ENCODE assay signal across 21 cellular contexts in the genomic region with DNA sequence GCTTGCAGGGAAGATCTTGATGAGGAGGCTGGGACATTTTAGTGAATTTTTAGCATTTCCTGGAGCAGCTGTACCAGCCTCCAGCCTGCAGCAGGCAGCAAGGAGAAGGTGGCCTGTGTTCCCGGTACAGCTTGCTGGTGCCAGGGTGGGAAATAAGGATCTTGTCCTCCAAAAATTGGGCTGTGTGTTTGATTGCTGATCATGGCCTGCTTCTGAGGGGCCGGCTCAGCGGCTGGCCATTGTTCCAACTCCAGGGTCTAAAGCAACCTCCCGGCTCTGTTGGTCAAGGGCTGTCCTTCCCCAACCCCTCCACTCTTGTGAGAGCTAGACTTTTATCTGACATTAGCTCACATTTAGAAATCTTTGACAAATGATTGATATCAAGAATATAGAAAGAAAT. TPM values are rescaled to one million over a fixed set of nuclear protein-coding genes. Genes with fewer than 3 reads are reported as not detected.
DNase-seq lines count a peak whose midpoint lies in the region; ATAC-seq and TF ChIP-seq lines count a peak whose summit lies in the region.
"Had no signal": no experiment of that assay in that cellular context is flagged by ENCODE, and none has a peak within 500 bp of the region (broad histone marks: within the 10 kb centered on the region; RNA-seq: fewer than 3 reads in every experiment).

No MANE protein-coding gene starts in this region.

- H3K9me3 Mint-ChIP-seq in CD14-positive monocyte: peaks cover 19 to 40% (median 31%) of the 10 kb centered on the region in 7 donors
- peaks cover 7 to 17% of the 10 kb centered on the region in 2 donors for H3K9me3 Mint-ChIP-seq in stimulated activated naive B cell treated with anti-CD40 and anti-IgM and Interleukin-4, amounts not matched to agents 10 μg/mL and 1 μg/mL and 100 μg/mL, for 72 hours

- H3F3A ChIP-seq in MM.1S (ENCODE audit: insufficient read depth, low read length): peaks cover 21% of the 10 kb centered on the region

- no peaks in the 10 kb centered on the region for H3K27me3 ChIP-seq in MM.1S (replicated peaks; ENCODE audit: insufficient read depth, low read length)

- no peak for ATAC-seq in stimulated activated naive B cell treated with anti-CD40 and anti-IgM and Interleukin-4, amounts not matched to agents 10 μg/mL and 1 μg/mL and 100 μg/mL, for 72 hours (replicated peaks)
- no peak for ATAC-seq in esophagus mucosa
- ATAC-seq: A549, HepG2, Panc1 had no signal

- intact Hi-C loops in CD14-positive monocyte (cut with micrococcal nuclease): loop anchor here in 1 of 2 donors (10.0 kb wide), 1 partner anchor 475 kb away; no protein-coding TSS in a partner anchor

- peak overlapping the region; percentile 46 for H3K4me2 ChIP-seq in MM.1S (ENCODE audit: low read depth, low read length)
- H3K4me2 ChIP-seq: A549 had no signal

- peak overlapping the region in 5 of 7 donors; percentile 9 to 80 (median 78) for H3K27ac Mint-ChIP-seq in CD14-positive monocyte
- H3K27ac Mint-ChIP-seq in stimulated activated naive B cell treated with anti-CD40 and anti-IgM and Interleukin-4, amounts not matched to agents 10 μg/mL and 1 μg/mL and 100 μg/mL, for 72 hours: peak overlapping the region; percentile 43

- H4K20me1 ChIP-seq in MM.1S (ENCODE audit: insufficient read depth, low read length): no peaks in the 10 kb centered on the region

- H3K27me3 Mint-ChIP-seq in CD14-positive monocyte (ENCODE audit: low read depth in 3 of 3): peaks cover 20 to 25% (median 23%) of the 10 kb centered on the region in 3 donors
- H3K27me3 Mint-ChIP-seq in stimulated activated naive B cell treated with anti-CD40 and anti-IgM and Interleukin-4, amounts not matched to agents 10 μg/mL and 1 μg/mL and 100 μg/mL, for 72 hours: peaks cover 30 to 31% of the 10 kb centered on the region in 2 donors

- H3K79me2 ChIP-seq in MM.1S (ENCODE audit: low read length): no peaks in the 10 kb centered on the region

- H3K9me2 ChIP-seq in MM.1S (replicated peaks; ENCODE audit: insufficient read depth, low read length): no peaks in the 10 kb centered on the region

- H3K4me3 ChIP-seq in MM.1S (ENCODE audit: low read length): peak overlapping the region; percentile 6; the same call in 1 of the 2 replicates
- H3K4me3 ChIP-seq: A549, SK-N-MC had no signal

- DNase-seq in CD14-positive monocyte (ENCODE audit: low spot score): no peak
- no peak for DNase-seq in MM.1S
- no peak for DNase-seq in epithelial cell of prostate (ENCODE audit: low read depth, low spot score)
- no peak for DNase-seq in stimulated activated naive B cell treated with anti-CD40 and anti-IgM and Interleukin-4, amounts not matched to agents 10 μg/mL and 1 μg/mL and 100 μg/mL, for 72 hours
- DNase-seq in HK-2 (ENCODE audit: unreplicated experiment): no peak
- DNase-seq in NCI-H1092 treated with DMSO at 0.1 percent for 48 hours (lab: John Stamatoyannopoulos, UW): no peak
- DNase-seq in SHP77 (lab: John Stamatoyannopoulos, UW): no peak
- DNase-seq: DND-41, NCI-H1105, NCI-H1436 treated with DMSO at 0.1 percent for 48 hours, NCI-H187 treated with DMSO at 0.1 percent for 48 hours, NCI-H524, NCI-H748 treated with DMSO at 0.1 percent for 48 hours, SW 1271 had no signal

- H3K27ac ChIP-seq in MM.1S (ENCODE audit: low read length) (peak overlapping the region; percentile 84), epithelial cell of prostate (peak overlapping the region; percentile 26)
- H3K27ac ChIP-seq: A549, SK-N-MC had no signal

- H3K4me1 Mint-ChIP-seq in CD14-positive monocyte: peaks cover 7% of the 10 kb centered on the region
- peaks cover 0 to 12% of the 10 kb centered on the region in 2 donors for H3K4me1 Mint-ChIP-seq in stimulated activated naive B cell treated with anti-CD40 and anti-IgM and Interleukin-4, amounts not matched to agents 10 μg/mL and 1 μg/mL and 100 μg/mL, for 72 hours

- peaks cover 28% of the 10 kb centered on the region for H3K4me1 ChIP-seq in MM.1S (ENCODE audit: low read length)
- H3K4me1 ChIP-seq: A549 had no signal

- H3K9ac ChIP-seq in MM.1S (ENCODE audit: low read length): peak overlapping the region; percentile 24; the same call in 1 of the 2 replicates

- no peaks in the 10 kb centered on the region for H3K9me3 ChIP-seq in MM.1S (replicated peaks; ENCODE audit: insufficient read depth, low read length)
- H3K9me3 ChIP-seq: A549 had no signal

- H3K4me3 Mint-ChIP-seq in CD14-positive monocyte: no peak overlapping the region
- H3K4me3 Mint-ChIP-seq in stimulated activated naive B cell treated with anti-CD40 and anti-IgM and Interleukin-4, amounts not matched to agents 10 μg/mL and 1 μg/mL and 100 μg/mL, for 72 hours: no peak overlapping the region

- no peaks in the 10 kb centered on the region for H3K36me3 ChIP-seq in MM.1S (replicated peaks; ENCODE audit: insufficient read depth, low read length)

- peaks cover 0 to 2% of the 10 kb centered on the region in 2 donors for H3K36me3 Mint-ChIP-seq in CD14-positive monocyte
- H3K36me3 Mint-ChIP-seq in stimulated activated naive B cell treated with anti-CD40 and anti-IgM and Interleukin-4, amounts not matched to agents 10 μg/mL and 1 μg/mL and 100 μg/mL, for 72 hours: peaks cover 2 to 12% of the 10 kb centered on the region in 2 donors

- H2AFZ ChIP-seq in MM.1S (ENCODE audit: low read length): peak overlapping the region; percentile 51

- no peak for TF ChIP-seq CTCF in CD14-positive monocyte (IDR thresholded peaks at IDR 0.05)
- no peak for TF ChIP-seq CTCF in MM.1S (IDR thresholded peaks at IDR 0.05; ENCODE audit: low read length)

RNA-seq across cellular contexts. Expression of a gene that starts 5.0 kb away (rescaled TPM):
- not detected for polyA plus RNA-seq in CD14-positive monocyte
- total RNA-seq in esophagus mucosa: not detected
- total RNA-seq: H4, HepG2, HT1080 had no signal
- polyA plus RNA-seq: A549 had no signal

RNA-seq across cellular contexts. Expression of a gene that starts 42.5 kb away (rescaled TPM):
- not detected for polyA plus RNA-seq in CD14-positive monocyte
- total RNA-seq in esophagus mucosa: 0.60 TPM
- polyA plus RNA-seq: A549 had no signal
